Comparison of ENCODE assay signal across 9 cellular contexts in the genomic region with DNA sequence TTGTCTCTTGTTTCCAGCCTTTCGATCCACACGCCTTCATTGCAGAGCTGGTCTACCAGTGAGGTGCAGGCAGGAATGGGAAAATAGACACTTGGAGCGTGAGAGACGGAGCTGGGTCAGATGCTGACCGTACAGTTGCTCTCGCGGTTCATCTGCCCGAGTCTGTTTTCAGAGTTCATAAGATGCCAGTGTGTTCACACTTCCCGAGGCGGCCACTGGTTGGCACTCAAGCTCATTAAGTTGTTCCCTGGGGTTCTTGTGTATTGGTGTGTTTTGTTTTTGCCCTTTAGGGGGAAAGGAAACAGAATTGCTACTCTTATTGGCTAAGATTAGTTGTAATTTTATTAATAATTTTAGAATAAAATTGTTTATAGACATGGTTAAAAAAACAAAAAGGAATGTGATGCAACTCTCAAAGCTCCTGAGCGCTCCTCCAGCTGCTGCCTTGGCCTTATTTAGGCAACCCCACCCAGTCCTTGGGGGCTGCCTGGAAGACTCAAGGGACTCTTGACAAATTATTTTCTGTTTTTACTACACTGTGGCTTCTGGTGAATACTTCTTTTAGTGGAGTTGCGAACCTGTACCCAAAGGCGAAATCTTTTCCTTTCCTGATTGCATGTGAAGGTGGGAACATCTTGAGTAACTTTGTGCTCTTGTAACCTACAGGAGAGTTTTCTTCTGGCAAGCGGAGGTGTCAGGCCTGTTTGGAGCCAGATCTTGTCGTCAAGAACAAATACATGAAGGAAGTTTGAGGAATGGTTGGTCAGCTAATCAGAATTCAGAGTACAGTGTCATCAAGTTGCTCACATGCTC.
DNase-seq lines count a peak whose midpoint lies in the region; ATAC-seq and TF ChIP-seq lines count a peak whose summit lies in the region.
"Had no signal": no experiment of that assay in that cellular context is flagged by ENCODE, and none has a peak within 500 bp of the region (broad histone marks: within the 10 kb centered on the region; RNA-seq: fewer than 3 reads in every experiment).

No MANE protein-coding gene starts in this region.

- no peaks in the 10 kb centered on the region for H3K36me3 ChIP-seq in skeletal muscle satellite cell (ENCODE audit: insufficient read depth, low read length)

- ATAC-seq in Right ventricle myocardium superior (ENCODE audit: poor library complexity) (peak; percentile 63), HG02798 (IDR thresholded peaks at IDR 0.05; ENCODE audit: poor library complexity, unreplicated experiment) (no peak)
- no peak for ATAC-seq in CD4-positive, alpha-beta T cell (ENCODE audit: poor library complexity)
- ATAC-seq: CD8-positive, alpha-beta T cell had no signal

- peaks cover 10% of the 10 kb centered on the region for H3K4me1 Mint-ChIP-seq in CD4-positive, alpha-beta T cell (ENCODE audit: low read depth)

- intact Hi-C loops in Right ventricle myocardium superior (cut with DNase I), result loop anchor here (5.0 to 10.0 kb wide), 2 partner anchors 147 to 435 kb away; partner anchors contain the start of gene MAST4
- intact Hi-C loops in CD4-positive, alpha-beta T cell (cut with DNase I, micrococcal nuclease), result no loop called here

- no peaks in the 10 kb centered on the region for H3K4me1 ChIP-seq in skeletal muscle satellite cell (ENCODE audit: control insufficient read depth, insufficient read depth, low read length)

- no peak overlapping the region for H3K4me3 Mint-ChIP-seq in CD4-positive, alpha-beta T cell
- H3K4me3 Mint-ChIP-seq: CD8-positive, alpha-beta T cell had no signal

- H3K9ac ChIP-seq in skeletal muscle satellite cell (ENCODE audit: low read depth, low read length), result no peak overlapping the region

- H3K27me3 Mint-ChIP-seq in CD4-positive, alpha-beta T cell, result peaks cover 46% of the 10 kb centered on the region

- DNase-seq in NCI-H82 (lab: John Stamatoyannopoulos, UW) (peak; percentile 53), NCI-H82 treated with DMSO at 0.1 percent for 48 hours (lab: John Stamatoyannopoulos, UW; ENCODE audit: unreplicated experiment) (no peak), SHP77 (lab: John Stamatoyannopoulos, UW) (peak; percentile 66 to 75), Right ventricle myocardium superior (peak; percentile 70)
- DNase-seq in CD4-positive, alpha-beta T cell, result no peak
- no peak for DNase-seq in stimulated activated naive CD4-positive, alpha-beta T cell treated with Interleukin-2 at 50 U/mL for 16 hours (lab: John Stamatoyannopoulos, UW)
- DNase-seq: CD8-positive, alpha-beta T cell had no signal

- no peaks in the 10 kb centered on the region for H3K9me3 ChIP-seq in skeletal muscle satellite cell (replicated peaks; ENCODE audit: low read length)
- H3K9me3 ChIP-seq in CD4-positive, alpha-beta T cell (ENCODE audit: control insufficient read depth, low read length), result no peaks in the 10 kb centered on the region

- H3K27ac ChIP-seq in CD4-positive, alpha-beta T cell (ENCODE audit: low read depth, low read length), result no peak overlapping the region

- CTCF ChIA-PET in CD4-positive, alpha-beta T cell (lab: Charles Lee), result no interaction called here

- H3K9me3 Mint-ChIP-seq in CD4-positive, alpha-beta T cell, result no peaks in the 10 kb centered on the region
- H3K9me3 Mint-ChIP-seq: CD8-positive, alpha-beta T cell had no signal

- no peak for TF ChIP-seq CTCF in CD4-positive, alpha-beta T cell (IDR thresholded peaks at IDR 0.05)

- POLR2A ChIA-PET in CD4-positive, alpha-beta T cell (lab: Charles Lee), result no interaction called here

- H3K36me3 Mint-ChIP-seq in CD4-positive, alpha-beta T cell (ENCODE audit: low read depth), result no peaks in the 10 kb centered on the region
- H3K36me3 Mint-ChIP-seq: CD8-positive, alpha-beta T cell had no signal

- H3K27ac Mint-ChIP-seq in CD4-positive, alpha-beta T cell, result no peak overlapping the region
- H3K27ac Mint-ChIP-seq: CD8-positive, alpha-beta T cell had no signal

- no peak overlapping the region for H3K4me3 ChIP-seq in skeletal muscle satellite cell (ENCODE audit: low read length)

- H3K27me3 ChIP-seq in skeletal muscle satellite cell (ENCODE audit: control insufficient read depth, insufficient read depth, low read length), result peaks cover 34% of the 10 kb centered on the region
- no peaks in the 10 kb centered on the region for H3K27me3 ChIP-seq in CD4-positive, alpha-beta T cell (ENCODE audit: control insufficient read depth, insufficient read depth, low read length)

- peak overlapping the region; percentile 17 for H3K4me2 ChIP-seq in skeletal muscle satellite cell (ENCODE audit: low read length)

Comparison
In these comparisons a context has a peak if more than half of its experiments do, and no peak if none do; other contexts are left out.
1. DNase-seq: peak in NCI-H82 (single experiment), SHP77 (2 of 2) and Right ventricle myocardium superior (single experiment); none in NCI-H82 treated with DMSO at 0.1 percent for 48 hours (single experiment), CD4-positive, alpha-beta T cell (0 of 10) and stimulated activated naive CD4-positive, alpha-beta T cell treated with Interleukin-2 at 50 U/mL for 16 hours (single experiment).